1 cellular context compared by ENCODE assay signal in the genomic region with DNA sequence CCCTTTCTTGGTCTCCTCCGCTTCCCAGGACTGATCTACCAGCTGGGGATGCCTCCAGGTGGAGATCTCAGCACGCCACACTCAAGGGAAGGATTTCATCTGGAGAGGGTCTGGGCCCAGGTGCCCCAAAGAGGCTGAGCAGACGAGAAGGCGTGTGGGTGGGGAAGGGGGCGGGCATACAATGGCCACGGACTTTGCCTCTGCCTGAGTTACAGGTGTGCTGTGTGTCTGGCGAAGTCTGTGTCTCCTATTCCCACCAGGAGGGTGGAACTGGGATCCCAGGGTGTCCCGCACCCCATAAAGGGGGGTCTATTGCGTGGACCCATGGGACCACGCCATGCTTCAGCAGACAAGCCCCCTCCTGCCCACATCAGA.
TF ChIP-seq lines count a peak whose summit lies in the region.

No MANE protein-coding gene starts in this region.

TF ChIP-seq in GM23338, 12 proteins besides CTCF, POLR2A, EP300 and RAD21 (continued from another document):
- TF ChIP-seq, protein P1, sequence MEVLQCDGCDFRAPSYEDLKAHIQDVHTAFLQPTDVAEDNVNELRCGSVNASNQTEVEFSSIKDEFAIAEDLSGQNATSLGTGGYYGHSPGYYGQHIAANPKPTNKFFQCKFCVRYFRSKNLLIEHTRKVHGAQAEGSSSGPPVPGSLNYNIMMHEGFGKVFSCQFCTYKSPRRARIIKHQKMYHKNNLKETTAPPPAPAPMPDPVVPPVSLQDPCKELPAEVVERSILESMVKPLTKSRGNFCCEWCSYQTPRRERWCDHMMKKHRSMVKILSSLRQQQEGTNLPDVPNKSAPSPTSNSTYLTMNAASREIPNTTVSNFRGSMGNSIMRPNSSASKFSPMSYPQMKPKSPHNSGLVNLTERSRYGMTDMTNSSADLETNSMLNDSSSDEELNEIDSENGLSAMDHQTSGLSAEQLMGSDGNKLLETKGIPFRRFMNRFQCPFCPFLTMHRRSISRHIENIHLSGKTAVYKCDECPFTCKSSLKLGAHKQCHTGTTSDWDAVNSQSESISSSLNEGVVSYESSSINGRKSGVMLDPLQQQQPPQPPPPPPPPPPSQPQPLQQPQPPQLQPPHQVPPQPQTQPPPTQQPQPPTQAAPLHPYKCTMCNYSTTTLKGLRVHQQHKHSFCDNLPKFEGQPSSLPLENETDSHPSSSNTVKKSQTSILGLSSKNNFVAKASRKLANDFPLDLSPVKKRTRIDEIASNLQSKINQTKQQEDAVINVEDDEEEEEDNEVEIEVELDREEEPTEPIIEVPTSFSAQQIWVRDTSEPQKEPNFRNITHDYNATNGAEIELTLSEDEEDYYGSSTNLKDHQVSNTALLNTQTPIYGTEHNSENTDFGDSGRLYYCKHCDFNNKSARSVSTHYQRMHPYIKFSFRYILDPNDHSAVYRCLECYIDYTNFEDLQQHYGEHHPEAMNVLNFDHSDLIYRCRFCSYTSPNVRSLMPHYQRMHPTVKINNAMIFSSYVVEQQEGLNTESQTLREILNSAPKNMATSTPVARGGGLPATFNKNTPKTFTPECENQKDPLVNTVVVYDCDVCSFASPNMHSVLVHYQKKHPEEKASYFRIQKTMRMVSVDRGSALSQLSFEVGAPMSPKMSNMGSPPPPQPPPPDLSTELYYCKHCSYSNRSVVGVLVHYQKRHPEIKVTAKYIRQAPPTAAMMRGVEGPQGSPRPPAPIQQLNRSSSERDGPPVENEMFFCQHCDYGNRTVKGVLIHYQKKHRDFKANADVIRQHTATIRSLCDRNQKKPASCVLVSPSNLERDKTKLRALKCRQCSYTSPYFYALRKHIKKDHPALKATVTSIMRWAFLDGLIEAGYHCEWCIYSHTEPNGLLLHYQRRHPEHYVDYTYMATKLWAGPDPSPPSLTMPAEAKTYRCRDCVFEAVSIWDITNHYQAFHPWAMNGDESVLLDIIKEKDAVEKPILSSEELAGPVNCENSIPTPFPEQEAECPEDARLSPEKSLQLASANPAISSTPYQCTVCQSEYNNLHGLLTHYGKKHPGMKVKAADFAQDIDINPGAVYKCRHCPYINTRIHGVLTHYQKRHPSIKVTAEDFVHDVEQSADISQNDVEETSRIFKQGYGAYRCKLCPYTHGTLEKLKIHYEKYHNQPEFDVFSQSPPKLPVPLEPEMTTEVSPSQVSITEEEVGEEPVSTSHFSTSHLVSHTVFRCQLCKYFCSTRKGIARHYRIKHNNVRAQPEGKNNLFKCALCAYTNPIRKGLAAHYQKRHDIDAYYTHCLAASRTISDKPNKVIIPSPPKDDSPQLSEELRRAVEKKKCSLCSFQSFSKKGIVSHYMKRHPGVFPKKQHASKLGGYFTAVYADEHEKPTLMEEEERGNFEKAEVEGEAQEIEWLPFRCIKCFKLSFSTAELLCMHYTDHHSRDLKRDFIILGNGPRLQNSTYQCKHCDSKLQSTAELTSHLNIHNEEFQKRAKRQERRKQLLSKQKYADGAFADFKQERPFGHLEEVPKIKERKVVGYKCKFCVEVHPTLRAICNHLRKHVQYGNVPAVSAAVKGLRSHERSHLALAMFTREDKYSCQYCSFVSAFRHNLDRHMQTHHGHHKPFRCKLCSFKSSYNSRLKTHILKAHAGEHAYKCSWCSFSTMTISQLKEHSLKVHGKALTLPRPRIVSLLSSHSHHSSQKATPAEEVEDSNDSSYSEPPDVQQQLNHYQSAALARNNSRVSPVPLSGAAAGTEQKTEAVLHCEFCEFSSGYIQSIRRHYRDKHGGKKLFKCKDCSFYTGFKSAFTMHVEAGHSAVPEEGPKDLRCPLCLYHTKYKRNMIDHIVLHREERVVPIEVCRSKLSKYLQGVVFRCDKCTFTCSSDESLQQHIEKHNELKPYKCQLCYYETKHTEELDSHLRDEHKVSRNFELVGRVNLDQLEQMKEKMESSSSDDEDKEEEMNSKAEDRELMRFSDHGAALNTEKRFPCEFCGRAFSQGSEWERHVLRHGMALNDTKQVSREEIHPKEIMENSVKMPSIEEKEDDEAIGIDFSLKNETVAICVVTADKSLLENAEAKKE (CRISPR knock-in tag; IDR thresholded peaks at IDR 0.05): no peak
- TF ChIP-seq JUNB (IDR thresholded peaks at IDR 0.05; ENCODE audit: unreplicated experiment): no peak
- TF ChIP-seq EZH2 (IDR thresholded peaks at IDR 0.05; ENCODE audit: low read depth, unreplicated experiment): no peak
- no peak for TF ChIP-seq REST (IDR thresholded peaks at IDR 0.05; ENCODE audit: unreplicated experiment)
- TF ChIP-seq NANOG (IDR thresholded peaks at IDR 0.05; ENCODE audit: borderline replicate concordance): no peak
